34 cellular contexts compared by ENCODE assay signal in the genomic region with DNA sequence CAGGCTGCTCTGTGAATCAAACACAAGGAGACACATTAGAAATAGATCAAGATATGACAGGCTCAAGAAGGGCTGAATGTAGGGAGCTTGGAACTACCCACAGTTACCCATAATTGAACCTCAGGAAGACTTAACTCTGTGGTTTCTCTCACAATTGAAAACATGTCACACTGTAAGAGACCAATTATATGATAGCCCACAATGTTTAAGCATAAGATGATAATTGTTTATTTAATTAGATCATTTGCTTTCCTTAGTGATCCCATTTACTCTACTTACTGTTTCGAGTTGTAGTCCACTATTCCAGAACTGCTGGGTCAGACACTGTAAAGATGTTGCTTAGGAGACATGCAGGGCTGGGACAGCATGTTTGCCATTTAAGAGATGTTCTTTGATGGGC.
"Had no signal": no experiment of that assay in that cellular context is flagged by ENCODE, and none has a peak within 500 bp of the region (broad histone marks: within the 10 kb centered on the region; RNA-seq: fewer than 3 reads in every experiment).

No MANE protein-coding gene starts in this region.

- H3K4me3 ChIP-seq: MG63 had no signal

- H3K36me3 ChIP-seq: MG63 had no signal

- DNase-seq: Karpas-422, Kasumi-1, MG63, MM.1S, MV-4-11, NCI-H1048, NCI-H1092, NCI-H1092 treated with DMSO at 0.1 percent for 48 hours, NCI-H1105, NCI-H1105 treated with DMSO at 0.1 percent for 48 hours, NCI-H1417 treated with DMSO at 0.1 percent for 48 hours, NCI-H1436, NCI-H1436 treated with DMSO at 0.1 percent for 48 hours, NCI-H146, NCI-H1694, NCI-H1694 treated with DMSO at 0.1 percent for 48 hours, NCI-H187, NCI-H187 treated with DMSO at 0.1 percent for 48 hours, NCI-H1930, NCI-H2029, NCI-H2029 treated with DMSO at 0.1 percent for 48 hours, NCI-H2081, NCI-H2081 treated with DMSO at 0.1 percent for 48 hours, NCI-H2107, NCI-H2171, NCI-H2171 treated with DMSO at 0.1 percent for 48 hours, NCI-H2227 treated with DMSO at 0.1 percent for 48 hours, NCI-H226, NCI-H345, NCI-H446, NCI-H446 treated with DMSO at 0.1 percent for 48 hours, NCI-H510A, NCI-H510A treated with DMSO at 0.1 percent for 48 hours, NCI-H524 had no signal

- H3K9me3 ChIP-seq: MG63 had no signal
